ENCODE assay signal across 7 cellular contexts in the genomic region with DNA sequence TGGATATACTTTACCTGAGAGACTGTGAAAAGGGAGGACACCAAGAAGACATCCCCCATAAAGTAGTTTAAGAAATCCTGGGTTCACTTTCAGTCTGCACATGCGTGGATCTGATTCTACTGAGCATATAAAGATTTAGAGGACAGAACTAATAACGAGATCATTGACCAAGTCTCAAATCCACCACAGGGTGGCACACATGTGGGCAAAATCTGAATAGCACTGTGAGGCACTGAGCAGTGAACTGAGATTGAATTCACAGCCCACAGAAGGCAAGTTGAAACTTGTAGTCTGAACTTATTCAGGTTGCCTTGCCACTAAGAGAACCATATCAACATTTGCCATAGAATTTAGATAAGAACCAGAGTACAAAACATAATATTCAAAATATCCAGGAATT.
DNase-seq lines count a peak whose midpoint lies in the region; ATAC-seq, FAIRE-seq and TF ChIP-seq lines count a peak whose summit lies in the region.

No MANE protein-coding gene starts in this region.

- ATAC-seq in GM21390 (IDR thresholded peaks at IDR 0.05; ENCODE audit: unreplicated experiment), result peak; percentile 88
- ATAC-seq in HG03571 (IDR thresholded peaks at IDR 0.05; ENCODE audit: unreplicated experiment), result peak; percentile 54
- no peak for ATAC-seq in effector memory CD8-positive, alpha-beta T cell (replicated peaks)
- ATAC-seq in activated CD8-positive, alpha-beta memory T cell treated with anti-CD3 and anti-CD28 coated beads, Interleukin-2, amount 10 ng/mL, durations not matched to agents 7 days and 5 days, result no peak

- no peaks in the 10 kb centered on the region for H3K36me3 ChIP-seq in neural cell (ENCODE audit: insufficient read depth, low read length)

- no peak overlapping the region for H3K4me3 ChIP-seq in GM12865 (ENCODE audit: low read depth, low read length)
- no peak overlapping the region for H3K4me3 ChIP-seq in neural cell (ENCODE audit: low read length)

- H3F3A ChIP-seq in neural cell (ENCODE audit: insufficient read depth, low read length, poor library complexity, severe bottlenecking), result no peaks in the 10 kb centered on the region

- CTCF ChIA-PET in activated CD8-positive, alpha-beta memory T cell treated with anti-CD3 and anti-CD28 coated beads, Interleukin-2, amount 10 ng/mL, durations not matched to agents 7 days and 5 days (lab: Charles Lee), result no interaction called here

- H3K9me3 Mint-ChIP-seq in effector memory CD8-positive, alpha-beta T cell, result no peaks in the 10 kb centered on the region
- no peaks in the 10 kb centered on the region for H3K9me3 Mint-ChIP-seq in activated CD8-positive, alpha-beta memory T cell treated with anti-CD3 and anti-CD28 coated beads, Interleukin-2, amount 10 ng/mL, durations not matched to agents 7 days and 5 days (ENCODE audit: low read depth)

- no peak overlapping the region for H3K27ac Mint-ChIP-seq in effector memory CD8-positive, alpha-beta T cell
- H3K27ac Mint-ChIP-seq in activated CD8-positive, alpha-beta memory T cell treated with anti-CD3 and anti-CD28 coated beads, Interleukin-2, amount 10 ng/mL, durations not matched to agents 7 days and 5 days, result no peak overlapping the region

- no peak overlapping the region for H3K4me3 Mint-ChIP-seq in effector memory CD8-positive, alpha-beta T cell
- H3K4me3 Mint-ChIP-seq in activated CD8-positive, alpha-beta memory T cell treated with anti-CD3 and anti-CD28 coated beads, Interleukin-2, amount 10 ng/mL, durations not matched to agents 7 days and 5 days, result no peak overlapping the region

- peak; percentile 29 for TF ChIP-seq CTCF in GM12865 (IDR thresholded peaks at IDR 0.05; ENCODE audit: insufficient read depth, low read depth, low read length, missing control alignments)
- TF ChIP-seq CTCF in neural cell (IDR thresholded peaks at IDR 0.05; ENCODE audit: poor library complexity, severe bottlenecking), result peak; percentile 58

- FAIRE-seq in RCC 7860 (lab: Jason Lieb, UNC), result no peak

- no peaks in the 10 kb centered on the region for H3K9me3 ChIP-seq in neural cell (ENCODE audit: low read length)

- H3K79me2 ChIP-seq in neural cell (replicated peaks; ENCODE audit: insufficient read depth, low read length), result no peaks in the 10 kb centered on the region

- no peak overlapping the region for H2AFZ ChIP-seq in neural cell (ENCODE audit: low read depth, low read length)

- H4K20me1 ChIP-seq in neural cell (ENCODE audit: insufficient read depth), result no peaks in the 10 kb centered on the region

- H3K4me1 Mint-ChIP-seq in effector memory CD8-positive, alpha-beta T cell (ENCODE audit: low read depth in 2 of 2), result no peaks in the 10 kb centered on the region
- no peaks in the 10 kb centered on the region for H3K4me1 Mint-ChIP-seq in activated CD8-positive, alpha-beta memory T cell treated with anti-CD3 and anti-CD28 coated beads, Interleukin-2, amount 10 ng/mL, durations not matched to agents 7 days and 5 days

- no peak for TF ChIP-seq EP300 in neural cell (conservative IDR thresholded peaks at IDR 0.05; ENCODE audit: poor library complexity, severe bottlenecking)

- no peak overlapping the region for H3K9ac ChIP-seq in neural cell (ENCODE audit: low read length)

- H3K4me2 ChIP-seq in neural cell (ENCODE audit: low read length), result no peak overlapping the region

- peak; percentile 68 for DNase-seq in GM12865 (ENCODE audit: low read depth)
- DNase-seq in RCC 7860 (ENCODE audit: low spot score), result peak; percentile 30
- peak in 2 of 3 experiments; percentile 6 to 11 for DNase-seq in effector memory CD8-positive, alpha-beta T cell
- DNase-seq in activated CD8-positive, alpha-beta memory T cell treated with anti-CD3 and anti-CD28 coated beads, Interleukin-2, amount 10 ng/mL, durations not matched to agents 7 days and 5 days, result no peak

- no peaks in the 10 kb centered on the region for H3K27me3 ChIP-seq in neural cell (ENCODE audit: insufficient read depth, low read depth, low read length)

- no peak overlapping the region for H3K27ac ChIP-seq in neural cell (ENCODE audit: low read length)

- peaks cover 25 to 28% of the 10 kb centered on the region in 2 donors for H3K27me3 Mint-ChIP-seq in effector memory CD8-positive, alpha-beta T cell
- peaks cover 11% of the 10 kb centered on the region for H3K27me3 Mint-ChIP-seq in activated CD8-positive, alpha-beta memory T cell treated with anti-CD3 and anti-CD28 coated beads, Interleukin-2, amount 10 ng/mL, durations not matched to agents 7 days and 5 days

- H3K9me2 ChIP-seq in neural cell (ENCODE audit: insufficient read depth, low read length), result no peaks in the 10 kb centered on the region

- TF ChIP-seq RAD21 in neural cell (conservative IDR thresholded peaks at IDR 0.05), result peak; percentile 67

- no peaks in the 10 kb centered on the region for H3K36me3 Mint-ChIP-seq in effector memory CD8-positive, alpha-beta T cell (ENCODE audit: insufficient read depth)
- no peaks in the 10 kb centered on the region for H3K36me3 Mint-ChIP-seq in activated CD8-positive, alpha-beta memory T cell treated with anti-CD3 and anti-CD28 coated beads, Interleukin-2, amount 10 ng/mL, durations not matched to agents 7 days and 5 days

TF ChIP-seq in neural cell, 6 proteins besides CTCF, POLR2A, EP300 and RAD21:
- TF ChIP-seq SMC3 (conservative IDR thresholded peaks at IDR 0.05; ENCODE audit: poor library complexity) (peak; percentile 69), POLR2AphosphoS5 (IDR thresholded peaks at IDR 0.05) (no peak)

Comparison
In these comparisons a context has a peak if more than half of its experiments do, and no peak if none do; other contexts are left out.
1. ATAC-seq: peak in GM21390 (single experiment) and HG03571 (single experiment); none in effector memory CD8-positive, alpha-beta T cell (single experiment) and activated CD8-positive, alpha-beta memory T cell treated with anti-CD3 and anti-CD28 coated beads, Interleukin-2, amount 10 ng/mL, durations not matched to agents 7 days and 5 days (single experiment).